ENCODE assay signal across 8 cellular contexts in genomic region chr11:128039140-128040021, GRCh38.
DNase-seq lines count a peak whose midpoint lies in the region; ATAC-seq and TF ChIP-seq lines count a peak whose summit lies in the region.

No MANE protein-coding gene starts in this region.

- peak overlapping the region in 9 of 11 experiments; percentile 37 to 74 (median 69); a peak in 17 of 22 replicates for H3K9ac ChIP-seq in BLaER1 treated with 17β-estradiol and CSF1 and Interleukin-3, amounts not matched to agents 10 nM and 100 nM

- no peaks in the 10 kb centered on the region for H3K27me3 Mint-ChIP-seq in chondrocyte (ENCODE audit: low read depth)

- H3K36me3 ChIP-seq in BLaER1 treated with 17β-estradiol and CSF1 and Interleukin-3, amounts not matched to agents 10 nM and 100 nM, result no peaks in the 10 kb centered on the region
- no peaks in the 10 kb centered on the region for H3K36me3 ChIP-seq in prostate gland

- TF ChIP-seq CTCF in chondrocyte (IDR thresholded peaks at IDR 0.05), result peak; percentile 40
- TF ChIP-seq CTCF in prostate gland (IDR thresholded peaks at IDR 0.05), result no peak

- H3K4me3 ChIP-seq in BLaER1 treated with 17β-estradiol and CSF1 and Interleukin-3, amounts not matched to agents 10 nM and 100 nM, result no peak overlapping the region
- no peak overlapping the region for H3K4me3 ChIP-seq in prostate gland

- peak overlapping the region; percentile 62 to 80 (median 70) for H3K4me2 ChIP-seq in BLaER1 treated with 17β-estradiol and CSF1 and Interleukin-3, amounts not matched to agents 10 nM and 100 nM

- peak; percentile 92 for ATAC-seq in GM21390 (IDR thresholded peaks at IDR 0.05; ENCODE audit: unreplicated experiment)

- H3K27ac ChIP-seq in BLaER1 treated with 17β-estradiol and CSF1 and Interleukin-3, amounts not matched to agents 10 nM and 100 nM, result peak overlapping the region in 10 of 11 experiments; percentile 49 to 90 (median 86); a peak in 20 of 22 replicates
- no peak overlapping the region for H3K27ac ChIP-seq in prostate gland

- no peak for TF ChIP-seq EP300 in Ishikawa (IDR thresholded peaks at IDR 0.05; ENCODE audit: borderline replicate concordance)

- WGBS in prostate gland, result 70% methylated on average over 8 of the region's 8 CpGs

- H3K36me3 Mint-ChIP-seq in chondrocyte (ENCODE audit: low read depth), result peaks cover 3% of the 10 kb centered on the region

- TF ChIP-seq RAD21 in Ishikawa (IDR thresholded peaks at IDR 0.05; ENCODE audit: low read depth), result no peak

- intact Hi-C loops in prostate gland (cut with DNase I), result no loop called here

- no peaks in the 10 kb centered on the region for H3K27me3 ChIP-seq in BLaER1 treated with 17β-estradiol and CSF1 and Interleukin-3, amounts not matched to agents 10 nM and 100 nM
- no peaks in the 10 kb centered on the region for H3K27me3 ChIP-seq in prostate gland (replicated peaks; ENCODE audit: insufficient read depth)

- H3K9me3 ChIP-seq in BLaER1 treated with 17β-estradiol and CSF1 and Interleukin-3, amounts not matched to agents 10 nM and 100 nM (replicated peaks in 1 of 11), result peaks cover 0 to 13% (median 8%) of the 10 kb centered on the region in 11 experiments; a peak in 13 of 22 replicates
- H3K9me3 ChIP-seq in prostate gland, result no peaks in the 10 kb centered on the region

- no peak for TF ChIP-seq POLR2A in prostate gland (IDR thresholded peaks at IDR 0.05)

- H4K20me1 ChIP-seq in BLaER1 treated with 17β-estradiol and CSF1 and Interleukin-3, amounts not matched to agents 10 nM and 100 nM, result no peaks in the 10 kb centered on the region

- peaks cover 24 to 44% (median 36%) of the 10 kb centered on the region in 10 experiments for H3K4me1 ChIP-seq in BLaER1 treated with 17β-estradiol and CSF1 and Interleukin-3, amounts not matched to agents 10 nM and 100 nM
- H3K4me1 ChIP-seq in prostate gland (replicated peaks), result no peaks in the 10 kb centered on the region

- no peak overlapping the region for H3K4me3 Mint-ChIP-seq in chondrocyte (ENCODE audit: unreplicated experiment)

- H3K27ac Mint-ChIP-seq in chondrocyte (ENCODE audit: unreplicated experiment), result peak overlapping the region; percentile 63

- peak; percentile 59 for DNase-seq in activated CD4-positive, CD25-positive, alpha-beta regulatory T cell treated with anti-CD3 and anti-CD28 coated beads, Interleukin-2, amount 50 U/mL, for 16 hours (ENCODE audit: low read depth, low spot score)
- DNase-seq in chondrocyte (ENCODE audit: low spot score) (no peak), prostate gland (ENCODE audit: low spot score) (peak; percentile 48), NCI-H1105 treated with DMSO at 0.1 percent for 48 hours (lab: John Stamatoyannopoulos, UW) (no peak), globus pallidus (ENCODE audit: low spot score) (no peak)

- H3K4me1 Mint-ChIP-seq in chondrocyte (ENCODE audit: low read depth), result peaks cover 38% of the 10 kb centered on the region

- H3K9me3 Mint-ChIP-seq in chondrocyte (ENCODE audit: low read depth), result peaks cover 12% of the 10 kb centered on the region

TF ChIP-seq in Ishikawa, 13 proteins besides CTCF, POLR2A, EP300 and RAD21:
- TF ChIP-seq NFIC (IDR thresholded peaks at IDR 0.05) (0 out of 2 replicates have a peak, but pooled peaks have one; percentile 7), TCF12 (IDR thresholded peaks at IDR 0.05; ENCODE audit: low read depth) (no peak)

Comparison
In these comparisons a context has a peak if more than half of its experiments do, and no peak if none do; other contexts are left out.
1. H3K27ac ChIP-seq: peak in BLaER1 treated with 17β-estradiol and CSF1 and Interleukin-3, amounts not matched to agents 10 nM and 100 nM (10 of 11); none in prostate gland (0 of 2).
2. DNase-seq: peak in activated CD4-positive, CD25-positive, alpha-beta regulatory T cell treated with anti-CD3 and anti-CD28 coated beads, Interleukin-2, amount 50 U/mL, for 16 hours (single experiment) and prostate gland (single experiment); none in chondrocyte (single experiment), NCI-H1105 treated with DMSO at 0.1 percent for 48 hours (single experiment) and globus pallidus (single experiment).